18 cellular contexts compared by ENCODE assay signal in the genomic region with DNA sequence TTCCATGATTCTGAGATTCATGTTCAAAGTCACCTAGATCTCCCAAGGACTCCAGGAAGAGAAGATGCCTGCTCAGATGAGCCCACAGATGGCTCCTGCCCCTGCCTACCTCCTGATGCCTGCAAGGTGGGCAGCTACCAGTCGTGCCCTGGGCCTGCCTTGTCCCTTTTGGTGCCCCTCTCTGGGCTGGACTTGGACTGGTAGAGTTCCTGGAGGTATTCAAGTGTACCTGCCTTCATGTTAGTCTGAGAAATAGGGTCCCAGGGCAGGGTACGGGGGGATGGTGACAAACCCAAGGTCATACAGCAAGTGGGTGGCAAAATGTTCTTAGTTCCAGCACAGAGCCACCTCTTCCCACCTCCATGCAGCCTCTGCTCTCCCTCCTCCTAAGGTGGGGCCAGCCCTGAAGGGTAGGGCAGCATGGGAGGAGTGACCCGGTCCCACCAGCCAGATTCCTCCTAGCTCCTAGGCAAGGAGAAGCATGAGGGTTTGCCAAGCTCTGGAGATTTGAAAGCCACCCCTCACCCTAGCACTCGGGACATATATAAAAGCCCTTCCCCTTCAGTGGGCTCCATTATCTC.
DNase-seq lines count a peak whose midpoint lies in the region; TF ChIP-seq lines count a peak whose summit lies in the region.
"Had no signal": no experiment of that assay in that cellular context is flagged by ENCODE, and none has a peak within 500 bp of the region (broad histone marks: within the 10 kb centered on the region; RNA-seq: fewer than 3 reads in every experiment).

No MANE protein-coding gene starts in this region.

- POLR2A ChIA-PET in RWPE1 (lab: Yijun Ruan, JAX; ENCODE audit: low non-redundant PET), result no interaction called here

- H3K9me3 ChIP-seq in vagina, result no peaks in the 10 kb centered on the region
- H3K9me3 ChIP-seq: BLaER1, Caco-2 had no signal

- H3K4me1 ChIP-seq in vagina, result peaks cover 7% of the 10 kb centered on the region
- H3K4me1 ChIP-seq: Caco-2 had no signal

- H3K36me3 ChIP-seq in vagina, result no peaks in the 10 kb centered on the region
- H3K36me3 ChIP-seq: BLaER1 had no signal

- DNase-seq in activated CD8-positive, alpha-beta memory T cell treated with anti-CD3 and anti-CD28 coated beads for 24 hours, result peak; percentile 30
- no peak for DNase-seq in activated CD8-positive, alpha-beta memory T cell treated with anti-CD3 and anti-CD28 coated beads, Interleukin-2, amount 50 U/mL, for 48 hours
- DNase-seq in ecto neural progenitor cell (ENCODE audit: low spot score) (peak; percentile 35), mesenteric fat pad (ENCODE audit: low spot score) (peak; percentile 55), vagina (ENCODE audit: extremely low spot score in 2 of 2) (peak; percentile 34 to 64), RWPE1 (ENCODE audit: low spot score) (no peak), NCI-H2227 (lab: John Stamatoyannopoulos, UW; ENCODE audit: unreplicated experiment) (no peak)
- no peak for DNase-seq in activated CD4-positive, CD25-positive, alpha-beta regulatory T cell treated with anti-CD3 and anti-CD28 coated beads, Interleukin-2, amount 50 U/mL, for 72 hours
- DNase-seq: AML-193; Caco-2; CD8-positive, alpha-beta memory T cell; DMS 273 treated with DMSO at 0.1 percent for 48 hours; DMS79; GM23248; H7; IMR-90 had no signal

- TF ChIP-seq CTCF in vagina (IDR thresholded peaks at IDR 0.05) (no peak), RWPE1 (conservative IDR thresholded peaks at IDR 0.05; ENCODE audit: low read depth) (no peak)

- no peaks in the 10 kb centered on the region for H3K27me3 ChIP-seq in vagina
- H3K27me3 ChIP-seq: BLaER1 had no signal

- CTCF ChIA-PET in RWPE1 (lab: Yijun Ruan, JAX), result no interaction called here

- H3K4me3 ChIP-seq in vagina, result no peak overlapping the region
- H3K4me3 ChIP-seq: BLaER1, GM23248 had no signal

- no peak for TF ChIP-seq POLR2A in vagina (IDR thresholded peaks at IDR 0.05)

- H3K27ac ChIP-seq in vagina (no peak overlapping the region), RWPE1 (no peak overlapping the region)
- H3K27ac ChIP-seq: 22Rv1, BLaER1, GM23248 had no signal

- intact Hi-C loops in vagina (cut with DNase I), result no loop called here

Comparison
In these comparisons a context has a peak if more than half of its experiments do, and no peak if none do; other contexts are left out.
1. DNase-seq: peak in activated CD8-positive, alpha-beta memory T cell treated with anti-CD3 and anti-CD28 coated beads for 24 hours (single experiment), ecto neural progenitor cell (single experiment), mesenteric fat pad (single experiment) and vagina (2 of 2); none in activated CD8-positive, alpha-beta memory T cell treated with anti-CD3 and anti-CD28 coated beads, Interleukin-2, amount 50 U/mL, for 48 hours (single experiment), activated CD4-positive, CD25-positive, alpha-beta regulatory T cell treated with anti-CD3 and anti-CD28 coated beads, Interleukin-2, amount 50 U/mL, for 72 hours (single experiment), RWPE1 (single experiment) and NCI-H2227 (single experiment).